ENCODE assay signal across 9 cellular contexts in the genomic region with DNA sequence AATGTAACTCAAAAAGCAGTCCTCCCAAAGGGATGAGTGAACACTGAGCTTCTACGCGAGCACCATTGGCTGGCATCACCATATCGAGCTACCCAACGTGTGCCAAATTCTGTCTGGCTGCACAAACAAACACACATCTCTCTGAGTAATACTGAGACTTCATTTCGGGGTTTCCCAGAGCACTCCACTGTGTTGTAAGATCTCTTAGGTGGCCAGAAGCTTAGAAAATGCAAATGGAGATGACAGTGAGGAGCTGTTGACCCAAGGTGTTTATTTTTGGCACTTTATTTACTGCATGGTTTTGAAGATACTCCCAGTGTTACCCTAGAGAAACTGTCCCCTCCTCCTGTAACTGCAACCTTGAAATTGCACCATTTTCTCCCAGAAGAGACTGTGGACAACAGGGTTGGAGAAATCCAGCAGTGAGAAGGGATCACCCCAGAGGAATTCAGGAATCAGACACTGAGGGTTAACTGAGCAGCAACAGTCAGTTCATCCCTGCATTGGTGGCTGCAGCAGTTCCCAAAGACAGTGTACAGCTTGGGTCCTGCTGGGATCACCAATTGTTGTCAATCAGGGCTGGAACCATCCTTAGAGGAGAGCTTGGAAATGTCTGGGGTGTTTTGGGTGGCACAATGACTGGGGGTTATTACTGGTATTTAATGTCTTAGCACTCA. TPM values are rescaled to one million over a fixed set of nuclear protein-coding genes. Genes with fewer than 3 reads are reported as not detected.
DNase-seq lines count a peak whose midpoint lies in the region; ATAC-seq and TF ChIP-seq lines count a peak whose summit lies in the region.
"Had no signal": no experiment of that assay in that cellular context is flagged by ENCODE, and none has a peak within 500 bp of the region (broad histone marks: within the 10 kb centered on the region; RNA-seq: fewer than 3 reads in every experiment).

No MANE protein-coding gene starts in this region.

- no peaks in the 10 kb centered on the region for H3K9me3 ChIP-seq in mucosa of descending colon

- ATAC-seq in GM18870 (IDR thresholded peaks at IDR 0.05; ENCODE audit: unreplicated experiment) (peak; percentile 70), HG02798 (IDR thresholded peaks at IDR 0.05; ENCODE audit: poor library complexity, unreplicated experiment) (peak; percentile 80), mucosa of descending colon (peak; percentile 64)
- ATAC-seq: Panc1 had no signal

- intact Hi-C loops in mucosa of descending colon (cut with DNase I, micrococcal nuclease), result no loop called here

- no peaks in the 10 kb centered on the region for H3K4me1 ChIP-seq in mucosa of descending colon (ENCODE audit: low read depth)

- TF ChIP-seq CTCF in mucosa of descending colon (IDR thresholded peaks at IDR 0.05), result no peak

- H3K36me3 ChIP-seq in mucosa of descending colon (ENCODE audit: low read depth), result no peaks in the 10 kb centered on the region

- DNase-seq in T-helper 22 cell (ENCODE audit: low read depth) (peak; percentile 54), mucosa of descending colon (no peak), amniotic stem cell (lab: John Stamatoyannopoulos, UW) (no peak), OCI-M2 (lab: John Stamatoyannopoulos, UW; ENCODE audit: unreplicated experiment) (no peak), NCI-H2171 (lab: John Stamatoyannopoulos, UW) (no peak), HuH-7 (ENCODE audit: low spot score) (no peak)

- no peak overlapping the region for H3K4me3 ChIP-seq in mucosa of descending colon

RNA-seq across cellular contexts. Expression of gene RIPOR2, which starts 1.0 kb away (rescaled TPM):
- 1 to 10 TPM; 2.9 to 4.7 (median 4.1) TPM for total RNA-seq in mucosa of descending colon
